ENCODE assay signal across 2 cellular contexts in the genomic region with DNA sequence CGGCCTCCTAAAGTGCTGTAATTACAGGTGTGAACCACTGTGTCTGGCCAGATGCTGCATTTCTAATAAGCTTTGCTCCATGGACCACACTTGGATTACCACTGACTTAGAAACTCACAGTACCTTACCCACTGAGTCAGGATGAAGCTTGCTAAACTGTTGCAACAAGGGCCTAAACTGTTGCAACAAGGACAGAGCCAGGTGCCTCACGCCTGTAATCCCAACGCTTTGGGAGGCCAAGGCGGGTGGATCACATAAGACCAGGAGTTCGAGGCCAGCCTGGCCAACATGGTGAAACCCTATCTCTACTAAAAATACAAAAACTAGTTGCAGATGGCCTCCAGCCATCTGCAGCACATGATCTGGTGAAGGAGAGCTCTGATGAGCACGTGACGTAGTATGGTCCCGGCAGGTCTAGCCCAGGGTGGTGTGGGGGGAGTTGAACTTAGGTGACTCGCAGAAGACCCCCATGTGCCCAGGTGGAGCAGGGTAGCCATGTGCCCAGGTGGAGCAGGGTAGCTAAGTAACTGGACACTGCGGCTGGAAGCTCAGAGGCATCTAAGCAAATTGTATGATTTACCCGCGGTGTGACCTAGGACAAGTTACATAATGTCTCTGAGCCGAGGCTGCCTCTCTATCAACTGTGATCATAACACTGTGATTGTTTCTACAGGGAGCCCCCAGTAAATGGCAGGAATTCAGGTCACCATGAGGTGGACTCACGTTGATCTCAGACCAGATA.
A peak's percentile ranks its signal among the peaks of the same experiment; 100 is the strongest.
TF ChIP-seq lines count a peak whose summit lies in the region.

No MANE protein-coding gene starts in this region.

TF ChIP-seq in IMR-90, 13 proteins besides CTCF, POLR2A, EP300 and RAD21:
- peak; percentile 63 for TF ChIP-seq CEBPB (IDR thresholded peaks at IDR 0.05; ENCODE audit: low read depth, low read length)
- TF ChIP-seq, protein P1, sequence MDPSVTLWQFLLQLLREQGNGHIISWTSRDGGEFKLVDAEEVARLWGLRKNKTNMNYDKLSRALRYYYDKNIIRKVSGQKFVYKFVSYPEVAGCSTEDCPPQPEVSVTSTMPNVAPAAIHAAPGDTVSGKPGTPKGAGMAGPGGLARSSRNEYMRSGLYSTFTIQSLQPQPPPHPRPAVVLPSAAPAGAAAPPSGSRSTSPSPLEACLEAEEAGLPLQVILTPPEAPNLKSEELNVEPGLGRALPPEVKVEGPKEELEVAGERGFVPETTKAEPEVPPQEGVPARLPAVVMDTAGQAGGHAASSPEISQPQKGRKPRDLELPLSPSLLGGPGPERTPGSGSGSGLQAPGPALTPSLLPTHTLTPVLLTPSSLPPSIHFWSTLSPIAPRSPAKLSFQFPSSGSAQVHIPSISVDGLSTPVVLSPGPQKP (IDR thresholded peaks at IDR 0.05; ENCODE audit: borderline replicate concordance, low read depth, low read length): no peak
- no peak for TF ChIP-seq SMC3 (IDR thresholded peaks at IDR 0.05; ENCODE audit: low read depth, low read length)

TF ChIP-seq in K562, 482 proteins besides CTCF, POLR2A, EP300 and RAD21:
- no peak for TF ChIP-seq RFX1 (IDR thresholded peaks at IDR 0.05)
- peak; percentile 40; the same call in 1 of the 2 replicates for TF ChIP-seq RAD51 (IDR thresholded peaks at IDR 0.05; ENCODE audit: borderline replicate concordance, low read depth)
- TF ChIP-seq CBFA2T2 (conservative IDR thresholded peaks at IDR 0.05): 0 out of 2 replicates have a peak, but pooled peaks have one; percentile 9
- no peak for TF ChIP-seq TCF3 (CRISPR knock-in tag; IDR thresholded peaks at IDR 0.05)
- peak; percentile 73 for TF ChIP-seq CEBPG (CRISPR knock-in tag; IDR thresholded peaks at IDR 0.05)
- peak; percentile 22 to 34; a peak in 2 of 4 replicates for TF ChIP-seq CEBPG (tag; conservative IDR thresholded peaks at IDR 0.05 in 1 of 2, IDR thresholded peaks at IDR 0.05 in 1 of 2)
- TF ChIP-seq MYBL2 (IDR thresholded peaks at IDR 0.05; ENCODE audit: low read depth): no peak
- no peak for TF ChIP-seq MYBL2 (CRISPR knock-in tag; IDR thresholded peaks at IDR 0.05; ENCODE audit: borderline replicate concordance)
- no peak for TF ChIP-seq SMARCB1 (IDR thresholded peaks at IDR 0.05; ENCODE audit: insufficient read length, low read depth)
- TF ChIP-seq, protein P2, sequence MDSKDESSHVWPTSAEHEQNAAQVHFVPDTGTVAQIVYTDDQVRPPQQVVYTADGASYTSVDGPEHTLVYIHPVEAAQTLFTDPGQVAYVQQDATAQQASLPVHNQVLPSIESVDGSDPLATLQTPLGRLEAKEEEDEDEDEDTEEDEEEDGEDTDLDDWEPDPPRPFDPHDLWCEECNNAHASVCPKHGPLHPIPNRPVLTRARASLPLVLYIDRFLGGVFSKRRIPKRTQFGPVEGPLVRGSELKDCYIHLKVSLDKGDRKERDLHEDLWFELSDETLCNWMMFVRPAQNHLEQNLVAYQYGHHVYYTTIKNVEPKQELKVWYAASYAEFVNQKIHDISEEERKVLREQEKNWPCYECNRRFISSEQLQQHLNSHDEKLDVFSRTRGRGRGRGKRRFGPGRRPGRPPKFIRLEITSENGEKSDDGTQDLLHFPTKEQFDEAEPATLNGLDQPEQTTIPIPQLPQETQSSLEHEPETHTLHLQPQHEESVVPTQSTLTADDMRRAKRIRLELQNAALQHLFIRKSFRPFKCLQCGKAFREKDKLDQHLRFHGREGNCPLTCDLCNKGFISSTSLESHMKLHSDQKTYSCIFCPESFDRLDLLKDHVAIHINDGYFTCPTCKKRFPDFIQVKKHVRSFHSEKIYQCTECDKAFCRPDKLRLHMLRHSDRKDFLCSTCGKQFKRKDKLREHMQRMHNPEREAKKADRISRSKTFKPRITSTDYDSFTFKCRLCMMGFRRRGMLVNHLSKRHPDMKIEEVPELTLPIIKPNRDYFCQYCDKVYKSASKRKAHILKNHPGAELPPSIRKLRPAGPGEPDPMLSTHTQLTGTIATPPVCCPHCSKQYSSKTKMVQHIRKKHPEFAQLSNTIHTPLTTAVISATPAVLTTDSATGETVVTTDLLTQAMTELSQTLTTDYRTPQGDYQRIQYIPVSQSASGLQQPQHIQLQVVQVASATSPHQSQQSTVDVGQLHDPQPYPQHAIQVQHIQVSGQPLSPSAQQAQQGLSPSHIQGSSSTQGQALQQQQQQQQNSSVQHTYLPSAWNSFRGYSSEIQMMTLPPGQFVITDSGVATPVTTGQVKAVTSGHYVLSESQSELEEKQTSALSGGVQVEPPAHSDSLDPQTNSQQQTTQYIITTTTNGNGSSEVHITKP (IDR thresholded peaks at IDR 0.05; ENCODE audit: partially characterized antibody): no peak
- TF ChIP-seq, protein P3, sequence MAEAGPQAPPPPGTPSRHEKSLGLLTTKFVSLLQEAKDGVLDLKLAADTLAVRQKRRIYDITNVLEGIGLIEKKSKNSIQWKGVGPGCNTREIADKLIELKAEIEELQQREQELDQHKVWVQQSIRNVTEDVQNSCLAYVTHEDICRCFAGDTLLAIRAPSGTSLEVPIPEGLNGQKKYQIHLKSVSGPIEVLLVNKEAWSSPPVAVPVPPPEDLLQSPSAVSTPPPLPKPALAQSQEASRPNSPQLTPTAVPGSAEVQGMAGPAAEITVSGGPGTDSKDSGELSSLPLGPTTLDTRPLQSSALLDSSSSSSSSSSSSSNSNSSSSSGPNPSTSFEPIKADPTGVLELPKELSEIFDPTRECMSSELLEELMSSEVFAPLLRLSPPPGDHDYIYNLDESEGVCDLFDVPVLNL (CRISPR knock-in tag; IDR thresholded peaks at IDR 0.05; ENCODE audit: low read depth): 0 out of 2 replicates have a peak, but pooled peaks have one; percentile 30
- no peak for TF ChIP-seq HNRNPK (IDR thresholded peaks at IDR 0.05; ENCODE audit: low read depth, low read length, poor library complexity, severe bottlenecking)
- 0 out of 2 replicates have a peak, but pooled peaks have one; percentile 23 for TF ChIP-seq CBFB (CRISPR knock-in tag; IDR thresholded peaks at IDR 0.05)
- no peak for TF ChIP-seq ZNF24 (IDR thresholded peaks at IDR 0.05)
- TF ChIP-seq, protein P4, sequence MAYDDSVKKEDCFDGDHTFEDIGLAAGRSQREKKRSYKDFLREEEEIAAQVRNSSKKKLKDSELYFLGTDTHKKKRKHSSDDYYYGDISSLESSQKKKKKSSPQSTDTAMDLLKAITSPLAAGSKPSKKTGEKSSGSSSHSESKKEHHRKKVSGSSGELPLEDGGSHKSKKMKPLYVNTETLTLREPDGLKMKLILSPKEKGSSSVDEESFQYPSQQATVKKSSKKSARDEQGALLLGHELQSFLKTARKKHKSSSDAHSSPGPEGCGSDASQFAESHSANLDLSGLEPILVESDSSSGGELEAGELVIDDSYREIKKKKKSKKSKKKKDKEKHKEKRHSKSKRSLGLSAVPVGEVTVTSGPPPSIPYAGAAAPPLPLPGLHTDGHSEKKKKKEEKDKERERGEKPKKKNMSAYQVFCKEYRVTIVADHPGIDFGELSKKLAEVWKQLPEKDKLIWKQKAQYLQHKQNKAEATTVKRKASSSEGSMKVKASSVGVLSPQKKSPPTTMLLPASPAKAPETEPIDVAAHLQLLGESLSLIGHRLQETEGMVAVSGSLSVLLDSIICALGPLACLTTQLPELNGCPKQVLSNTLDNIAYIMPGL (CRISPR knock-in tag; IDR thresholded peaks at IDR 0.05): no peak
- peak in 1 of 2 experiments; percentile 41; a peak in 1 of 4 replicates for TF ChIP-seq TRIM24 (IDR thresholded peaks at IDR 0.05)
- TF ChIP-seq ZNF77 (CRISPR knock-in tag; IDR thresholded peaks at IDR 0.05): no peak
TF ChIP-seq in K562: peak in this region for 6.
